8 cellular contexts compared by ENCODE assay signal in genomic region chr14:52706724-52707706, GRCh38. TPM values are rescaled to one million over a fixed set of nuclear protein-coding genes. Genes with fewer than 3 reads are reported as not detected.
DNase-seq lines count a peak whose midpoint lies in the region; ATAC-seq, FAIRE-seq and TF ChIP-seq lines count a peak whose summit lies in the region.

Gene PSMC6 (plus strand): TSS chr14:52707200. CDS start chr14:52707220, 20 bp downstream.

- intact Hi-C loops in CD14-positive monocyte (cut with micrococcal nuclease) (loop anchor here in 1 of 2 donors (10.0 kb wide), 1 partner anchor 152 kb away; the partner anchor contains the start of genes GPR137C and TXNDC16), HepG2 (cut with micrococcal nuclease; ENCODE audit: unreplicated experiment) (loop anchor here (5.0 kb wide), 1 partner anchor 155 kb away; the partner anchor contains the start of genes GPR137C and TXNDC16)

- BruUV-seq in HepG2 (replicated peaks; lab: Mats Ljungman, UMichigan), result no TSS peak

- ATAC-seq in GM19395 (IDR thresholded peaks at IDR 0.05; ENCODE audit: unreplicated experiment), result peak; percentile 93
- peak; percentile 94 for ATAC-seq in HG03558 (IDR thresholded peaks at IDR 0.05; ENCODE audit: extremely low read depth, unreplicated experiment)
- ATAC-seq in HepG2, result peak; percentile 98

- H3K27ac ChIP-seq in HepG2 (ENCODE audit: extremely low read length, insufficient read depth, low read length), result peak within 1 kb of the TSS; percentile 99

- FAIRE-seq in HepG2 (lab: Jason Lieb, UNC), result peak; percentile 51

- TF ChIP-seq CTCF in CD14-positive monocyte (IDR thresholded peaks at IDR 0.05) (no peak), HepG2 (CRISPR knock-in tag; IDR thresholded peaks at IDR 0.05) (0 out of 2 replicates have a peak, but pooled peaks have one; percentile 9)

- peaks cover 44% of the 10 kb centered on the region for H3K4me1 ChIP-seq in HepG2 (ENCODE audit: insufficient read depth, low read length)

- H3K4me2 ChIP-seq in HepG2 (ENCODE audit: low read depth, low read length), result peak within 1 kb of the TSS; percentile 84

- peak within 1 kb of the TSS; percentile 96 to 99 (median 98) for H3K27ac Mint-ChIP-seq in CD14-positive monocyte

- TF ChIP-seq EP300 in HepG2 (IDR thresholded peaks at IDR 0.05; ENCODE audit: low read depth in 2 of 2, low read length in 2 of 2) (no peak), HepG2 (CRISPR knock-in tag; IDR thresholded peaks at IDR 0.05; ENCODE audit: borderline replicate concordance) (no peak)

- in situ Hi-C loops in HepG2 (cut with HindIII; ENCODE audit: extremely low pct_ligation_motif_present, low pct_unique_long_range_greater_than_20kb), result no loop called here

- peak within 1 kb of the TSS; percentile 85 for H2AFZ ChIP-seq in HepG2 (ENCODE audit: low read length)

- peaks cover 0 to 2% (median 0%) of the 10 kb centered on the region in 3 donors for H3K27me3 Mint-ChIP-seq in CD14-positive monocyte (ENCODE audit: low read depth in 3 of 3)

- peak within 1 kb of the TSS; percentile 85 to 94 (median 87) for H3K4me3 ChIP-seq in HepG2 (replicated peaks in 1 of 3; ENCODE audit: insufficient read depth in 1 of 3, low read depth in 2 of 3, low read length in 3 of 3)

- H3K27me3 ChIP-seq in HepG2 (ENCODE audit: control insufficient read depth in 1 of 2, insufficient read depth in 2 of 2, low read length in 2 of 2), result no peaks in the 10 kb centered on the region; a peak in 1 of 5 replicates

- no peaks in the 10 kb centered on the region; the same call in 1 of the 2 replicates for H4K20me1 ChIP-seq in HepG2 (ENCODE audit: insufficient read depth, low read length)

- under 1% methylated on average over 27 of the region's 43 CpGs for WGBS in HepG2 (ENCODE audit: low lambda C conversion rate)

- POLR2A ChIA-PET in HepG2 (lab: Yijun Ruan, JAX), result interaction anchor here (0.5 to 2.8 kb wide), 14 partner anchors 9 to 84 kb away, joined by 3 to 26 read pairs (median 4); partner anchors contain the start of genes ERO1A, GNPNAT1 and STYX

- H3K9me3 Mint-ChIP-seq in CD14-positive monocyte, result peaks cover 0 to 3% (median 0%) of the 10 kb centered on the region in 7 donors

- peak within 1 kb of the TSS; percentile 99 to 100 for H3K4me3 Mint-ChIP-seq in CD14-positive monocyte

- H3K9ac ChIP-seq in HepG2 (ENCODE audit: insufficient read depth, low read depth, low read length), result peak within 1 kb of the TSS; percentile 89

- H3K36me3 ChIP-seq in HepG2 (replicated peaks in 1 of 2; ENCODE audit: control insufficient read depth in 1 of 2, insufficient read depth in 2 of 2, low read length in 2 of 2), result peaks cover 0 to 26% of the 10 kb centered on the region in 2 experiments; a peak in 4 of 5 replicates

- H3K36me3 Mint-ChIP-seq in CD14-positive monocyte, result peaks cover 31 to 37% of the 10 kb centered on the region in 2 donors

- TF ChIP-seq POLR2A in HepG2 (IDR thresholded peaks at IDR 0.05; ENCODE audit: insufficient read depth in 1 of 2, low read depth in 2 of 2, low read length in 2 of 2), result peak; percentile 90 to 96

- no peaks in the 10 kb centered on the region for H3K9me3 ChIP-seq in HepG2 (ENCODE audit: low read length)

- DNase-seq in CD14-positive monocyte (ENCODE audit: low spot score), result peak; percentile 90
- DNase-seq in NCI-H748 (lab: John Stamatoyannopoulos, UW; ENCODE audit: unreplicated experiment), result peak; percentile 91
- DNase-seq in activated CD4-positive, alpha-beta T cell treated with anti-CD3 and anti-CD28 coated beads, Interleukin-2, amount 50 U/mL, for 1 hour, result peak; percentile 95
- peak; percentile 87 for DNase-seq in dedifferentiated amniotic fluid mesenchymal stem cell (ENCODE audit: extremely low spot score)
- peak; percentile 89 for DNase-seq in HepG2 (ENCODE audit: low spot score)
- DNase-seq in stimulated activated CD4-positive, alpha-beta T cell treated with anti-CD3 and anti-CD28 coated beads, Interleukin-4, amount 100 ng/mL, for 1 hour, result peak; percentile 97

- no peak for TF ChIP-seq RAD21 in HepG2 (CRISPR knock-in tag; IDR thresholded peaks at IDR 0.05)

- H3K79me2 ChIP-seq in HepG2 (ENCODE audit: insufficient read depth, low read length), result peaks cover 46% of the 10 kb centered on the region

- peaks cover 38% of the 10 kb centered on the region for H3K4me1 Mint-ChIP-seq in CD14-positive monocyte

- CTCF ChIA-PET in HepG2 (lab: Yijun Ruan, JAX; ENCODE audit: low intra/inter-chr PET ratio, low total read pairs), result no interaction called here

TF ChIP-seq in HepG2, 621 proteins besides CTCF, POLR2A, EP300 and RAD21 (continues in another document):
- TF ChIP-seq THAP11 (CRISPR knock-in tag; IDR thresholded peaks at IDR 0.05) (peak; percentile 74), ZBTB38 (CRISPR knock-in tag; IDR thresholded peaks at IDR 0.05) (peak; percentile 69; the same call in 1 of the 2 replicates), HNRNPLL (IDR thresholded peaks at IDR 0.05; ENCODE audit: low read depth, low read length, poor library complexity, severe bottlenecking) (no peak), ZNF781 (CRISPR knock-in tag; IDR thresholded peaks at IDR 0.05; ENCODE audit: borderline replicate concordance, not compliant biosample characterization) (peak; percentile 66), GATA4 (IDR thresholded peaks at IDR 0.05; ENCODE audit: borderline replicate concordance, low read depth) (peak; percentile 64; the same call in 1 of the 2 replicates), XBP1 (CRISPR knock-in tag; IDR thresholded peaks at IDR 0.05) (no peak), RARA (CRISPR knock-in tag; IDR thresholded peaks at IDR 0.05) (peak; percentile 28; the same call in 1 of the 2 replicates), JUNB (CRISPR knock-in tag; IDR thresholded peaks at IDR 0.05; ENCODE audit: borderline replicate concordance) (no peak), ZSCAN31 (CRISPR knock-in tag; IDR thresholded peaks at IDR 0.05; ENCODE audit: low read depth) (peak; percentile 84; the same call in 1 of the 2 replicates), MAX (IDR thresholded peaks at IDR 0.05) (peak; percentile 78), ZNF687 (CRISPR knock-in tag; IDR thresholded peaks at IDR 0.05) (peak; percentile 80), SIX1 (CRISPR knock-in tag; IDR thresholded peaks at IDR 0.05; ENCODE audit: borderline replicate concordance) (0 out of 2 replicates have a peak, but pooled peaks have one; percentile 8)

RNA-seq across cellular contexts. Expression of gene PSMC6, which starts in this region (rescaled TPM):
- polyA plus RNA-seq in CD14-positive monocyte (10 to 100 TPM; 46.9 to 64.3 TPM), HepG2 (2011; rRNA removed) (67.6 and 90.0 TPM in 2 replicates)
- total RNA-seq in HepG2 (2016; rRNA removed; fragmentation: Illumina TruSeq; extraction: Trizol), result 210 and 318 TPM in 2 replicates
- 30.8 and 32.7 TPM in 2 replicates for total RNA-seq in HepG2 (2016; cell fraction: cytosol; rRNA removed; fragmentation: Illumina TruSeq; extraction: Trizol; ENCODE audit: low read depth)
- 209 and 319 TPM in 2 replicates for total RNA-seq in HepG2 (2016; cell fraction: insoluble cytoplasmic fraction; rRNA removed; fragmentation: Illumina TruSeq; extraction: Trizol)
- total RNA-seq in HepG2 (2016; cell fraction: membrane; rRNA removed; fragmentation: Illumina TruSeq; extraction: Trizol), result 43.6 and 56.6 TPM in 2 replicates
- 147 and 149 TPM in 2 replicates for total RNA-seq in HepG2 (2016; cell fraction: nucleus; rRNA removed; fragmentation: Illumina TruSeq; extraction: Trizol)
- polyA plus RNA-seq in HepG2 (2011; cell fraction: cytosol; rRNA removed), result 24.7 and 40.4 TPM in 2 replicates
- 53.1 and 74.3 TPM in 2 replicates for polyA plus RNA-seq in HepG2 (2011; cell fraction: nucleus; rRNA removed)
- 74.5 and 94.0 TPM in 2 replicates for polyA plus RNA-seq in HepG2 (2012)
- polyA plus RNA-seq in HepG2 (2016; cell fraction: cytosol; fragmentation: Illumina TruSeq; extraction: Trizol; ENCODE audit: low read depth), result 13.4 and 15.5 TPM in 2 replicates
- 268 and 281 TPM in 2 replicates for polyA plus RNA-seq in HepG2 (2016; cell fraction: insoluble cytoplasmic fraction; fragmentation: Illumina TruSeq; extraction: Trizol; ENCODE audit: low read depth)
- 23.4 and 27.8 TPM in 2 replicates for polyA plus RNA-seq in HepG2 (2016; cell fraction: membrane; fragmentation: Illumina TruSeq; extraction: Trizol; ENCODE audit: low read depth)
- 186 and 191 TPM in 2 replicates for polyA plus RNA-seq in HepG2 (2016; cell fraction: nucleus; fragmentation: Illumina TruSeq; extraction: Trizol; ENCODE audit: insufficient read depth, low read depth)
- polyA minus RNA-seq in HepG2 (2011; rRNA and poly(A)+ RNA removed; ENCODE audit: low replicate concordance), result 23.9 and 42.3 TPM in 2 replicates
- 40.4 and 47.9 TPM in 2 replicates for polyA minus RNA-seq in HepG2 (2011; cell fraction: cytosol; rRNA and poly(A)+ RNA removed)
- 156 and 191 TPM in 2 replicates for polyA minus RNA-seq in HepG2 (2011; cell fraction: nucleus; rRNA and poly(A)+ RNA removed)

Comparison
In these comparisons a context has a peak if more than half of its experiments do, and no peak if none do; other contexts are left out.
1. Peak in every context shown above with its lines: DNase-seq, ATAC-seq, H3K4me3 ChIP-seq and H3K27ac ChIP-seq.